ENCODE assay signal across 17 cellular contexts in genomic region chr4:140690093-140690492, GRCh38.
"Had no signal": no experiment of that assay in that cellular context is flagged by ENCODE, and none has a peak within 500 bp of the region (broad histone marks: within the 10 kb centered on the region; RNA-seq: fewer than 3 reads in every experiment).

No MANE protein-coding gene starts in this region.

- H3K27ac Mint-ChIP-seq: activated CD4-positive, alpha-beta memory T cell treated with anti-CD3 and anti-CD28 coated beads for 36 hours; activated CD4-positive, alpha-beta T cell treated with anti-CD3 and anti-CD28 coated beads for 36 hours; activated CD8-positive, alpha-beta memory T cell treated with anti-CD3 and anti-CD28 coated beads, Interleukin-2, amount 10 ng/mL, durations not matched to agents 7 days and 5 days; activated T-cell treated with anti-CD3 and anti-CD28 coated beads, Interleukin-2, amount 50 U/mL, for 24 hours; stimulated activated naive CD8-positive, alpha-beta T cell treated with anti-CD3 and anti-CD28 coated beads, Interleukin-15, amount 100 ng/mL, for 72 hours had no signal

- ATAC-seq: activated CD4-positive, alpha-beta T cell treated with anti-CD3 and anti-CD28 coated beads for 36 hours; activated CD8-positive, alpha-beta memory T cell treated with anti-CD3 and anti-CD28 coated beads, Interleukin-2, amount 10 ng/mL, durations not matched to agents 7 days and 5 days; right cardiac atrium had no signal

- H3K4me1 ChIP-seq: testis had no signal

- H3K27me3 ChIP-seq: testis had no signal

- H3K27me3 Mint-ChIP-seq: activated CD4-positive, alpha-beta memory T cell treated with anti-CD3 and anti-CD28 coated beads for 36 hours; naive B cell had no signal

- DNase-seq: activated CD4-positive, alpha-beta memory T cell treated with anti-CD3 and anti-CD28 coated beads for 36 hours; activated CD4-positive, alpha-beta T cell treated with anti-CD3 and anti-CD28 coated beads for 36 hours; activated CD8-positive, alpha-beta memory T cell treated with anti-CD3 and anti-CD28 coated beads, Interleukin-2, amount 10 ng/mL, durations not matched to agents 7 days and 5 days; activated effector memory CD4-positive, alpha-beta T cell treated with Interleukin-2 at 50 U/mL for 16 hours; activated naive CD4-positive, alpha-beta T cell treated with anti-CD3 and anti-CD28 coated beads, Interleukin-2, amount 50 U/mL, for 16 hours; activated T-cell treated with anti-CD3 and anti-CD28 coated beads, Interleukin-2, amount 50 U/mL, for 24 hours; caudate nucleus; foreskin fibroblast; naive B cell; right cardiac atrium; SK-N-SH; stimulated activated naive CD8-positive, alpha-beta T cell treated with anti-CD3 and anti-CD28 coated beads, Interleukin-15, amount 100 ng/mL, for 72 hours; T-helper 1 cell; T1000; testis had no signal

- H3K9me3 Mint-ChIP-seq: activated CD4-positive, alpha-beta memory T cell treated with anti-CD3 and anti-CD28 coated beads for 36 hours; activated T-cell treated with anti-CD3 and anti-CD28 coated beads, Interleukin-2, amount 50 U/mL, for 24 hours; naive B cell; stimulated activated naive CD8-positive, alpha-beta T cell treated with anti-CD3 and anti-CD28 coated beads, Interleukin-15, amount 100 ng/mL, for 72 hours had no signal

- H3K36me3 Mint-ChIP-seq: activated CD4-positive, alpha-beta memory T cell treated with anti-CD3 and anti-CD28 coated beads for 36 hours; activated CD8-positive, alpha-beta memory T cell treated with anti-CD3 and anti-CD28 coated beads, Interleukin-2, amount 10 ng/mL, durations not matched to agents 7 days and 5 days had no signal

- H3K9me3 ChIP-seq: SK-N-SH, testis had no signal

- H3K4me1 Mint-ChIP-seq: activated CD4-positive, alpha-beta T cell treated with anti-CD3 and anti-CD28 coated beads for 36 hours; activated CD8-positive, alpha-beta memory T cell treated with anti-CD3 and anti-CD28 coated beads, Interleukin-2, amount 10 ng/mL, durations not matched to agents 7 days and 5 days; stimulated activated naive CD8-positive, alpha-beta T cell treated with anti-CD3 and anti-CD28 coated beads, Interleukin-15, amount 100 ng/mL, for 72 hours had no signal

- H3K27ac ChIP-seq: skin epidermis, testis had no signal

- H3K4me3 ChIP-seq: lung, skin epidermis, testis had no signal

- H3K4me3 Mint-ChIP-seq: activated CD4-positive, alpha-beta memory T cell treated with anti-CD3 and anti-CD28 coated beads for 36 hours; activated CD4-positive, alpha-beta T cell treated with anti-CD3 and anti-CD28 coated beads for 36 hours; activated CD8-positive, alpha-beta memory T cell treated with anti-CD3 and anti-CD28 coated beads, Interleukin-2, amount 10 ng/mL, durations not matched to agents 7 days and 5 days; activated T-cell treated with anti-CD3 and anti-CD28 coated beads, Interleukin-2, amount 50 U/mL, for 24 hours; stimulated activated naive CD8-positive, alpha-beta T cell treated with anti-CD3 and anti-CD28 coated beads, Interleukin-15, amount 100 ng/mL, for 72 hours had no signal
